In the genomic region with DNA sequence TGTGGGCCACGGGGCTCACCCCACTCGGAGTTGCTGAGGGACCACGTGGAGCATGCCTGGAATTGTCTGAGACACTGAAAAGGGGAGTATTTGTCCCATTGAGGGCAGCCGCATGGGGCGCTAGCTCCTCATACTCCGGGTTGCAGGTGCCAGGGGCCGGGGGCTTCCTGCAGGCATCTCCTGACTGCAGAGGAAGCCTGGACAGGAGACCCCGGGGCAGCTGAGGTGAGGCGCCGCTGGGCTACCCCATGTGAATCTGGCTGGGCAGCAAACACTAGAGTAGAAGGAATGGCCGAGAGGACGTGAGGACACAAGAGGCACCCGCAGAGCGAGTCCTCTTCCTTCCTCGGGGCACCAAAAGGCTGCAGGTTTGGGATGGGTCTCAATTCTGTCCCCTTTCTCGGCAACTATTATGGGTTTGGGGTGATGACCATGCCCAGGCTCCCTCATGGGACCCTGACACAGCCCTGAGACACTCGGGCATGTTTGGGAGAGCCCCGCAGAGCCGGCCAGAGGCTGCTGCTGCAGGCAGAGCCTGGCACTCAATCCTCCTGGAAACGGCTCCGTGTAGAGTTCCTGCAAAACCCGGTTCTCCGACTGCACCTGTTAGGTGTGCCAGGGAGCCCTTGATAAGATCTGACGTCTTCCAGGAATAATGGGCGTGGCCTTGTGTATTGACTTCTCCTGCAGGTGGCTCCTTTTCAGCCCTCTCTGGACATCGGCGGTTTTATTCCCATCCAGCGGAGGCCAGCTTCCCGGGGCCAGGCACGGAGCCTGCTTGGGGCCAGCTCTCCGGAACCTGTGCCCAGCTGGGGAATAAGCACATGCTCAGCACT, we compare ENCODE assay signal across 21 cellular contexts.
DNase-seq lines count a peak whose midpoint lies in the region; ATAC-seq and TF ChIP-seq lines count a peak whose summit lies in the region.
"Had no signal": no experiment of that assay in that cellular context is flagged by ENCODE, and none has a peak within 500 bp of the region (broad histone marks: within the 10 kb centered on the region; RNA-seq: fewer than 3 reads in every experiment).

No MANE protein-coding gene starts in this region.

- DNase-seq in HT-29 (ENCODE audit: low spot score) (peak; percentile 63), ascending aorta (ENCODE audit: low spot score in 2 of 2) (no peak), mucosa of descending colon (peak in 2 of 3 donors; percentile 59 to 82), cortex of kidney (lab: John Stamatoyannopoulos, UW) (no peak), KG1 (lab: John Stamatoyannopoulos, UW) (no peak)
- no peak for DNase-seq in activated CD8-positive, alpha-beta T cell treated with anti-CD3 and anti-CD28 coated beads for 36 hours
- DNase-seq: activated CD4-positive, alpha-beta memory T cell treated with anti-CD3 and anti-CD28 coated beads for 36 hours; activated naive CD8-positive, alpha-beta T cell treated with anti-CD3 and anti-CD28 coated beads, Interleukin-2, amount 10 ng/mL, durations not matched to agents 7 days and 5 days; activated T-cell treated with anti-CD3 and anti-CD28 coated beads, Interleukin-2, amount 50 U/mL, for 4 hours; effector CD4-positive, alpha-beta T cell; mesendoderm; MM.1S; NCI-H1694 treated with DMSO at 0.1 percent for 48 hours; NCI-H524 treated with DMSO at 0.1 percent for 48 hours; nephron progenitor cell; stimulated activated naive CD8-positive, alpha-beta T cell treated with anti-CD3 and anti-CD28 coated beads, Interleukin-15, Interleukin-2, amounts not matched to agents 100 U/mL and 50 U/mL, for 24 hours; SW 1271 had no signal

- ATAC-seq in mucosa of descending colon (peak; percentile 95), HG03139 (IDR thresholded peaks at IDR 0.05; ENCODE audit: unreplicated experiment) (no peak)
- no peak for ATAC-seq in activated CD8-positive, alpha-beta T cell treated with anti-CD3 and anti-CD28 coated beads for 36 hours
- ATAC-seq: activated T-cell treated with anti-CD3 and anti-CD28 coated beads, Interleukin-2, amount 50 U/mL, for 4 hours; HepG2; Panc1; stimulated activated naive CD8-positive, alpha-beta T cell treated with anti-CD3 and anti-CD28 coated beads, Interleukin-15, Interleukin-2, amounts not matched to agents 100 U/mL and 50 U/mL, for 24 hours had no signal

- no peaks in the 10 kb centered on the region for H3K9me3 Mint-ChIP-seq in activated CD8-positive, alpha-beta T cell treated with anti-CD3 and anti-CD28 coated beads for 36 hours
- H3K9me3 Mint-ChIP-seq: activated CD4-positive, alpha-beta memory T cell treated with anti-CD3 and anti-CD28 coated beads for 36 hours; activated naive CD8-positive, alpha-beta T cell treated with anti-CD3 and anti-CD28 coated beads, Interleukin-2, amount 10 ng/mL, durations not matched to agents 7 days and 5 days; activated T-cell treated with anti-CD3 and anti-CD28 coated beads, Interleukin-2, amount 50 U/mL, for 4 hours; nephron progenitor cell had no signal

- H3K36me3 Mint-ChIP-seq in activated CD8-positive, alpha-beta T cell treated with anti-CD3 and anti-CD28 coated beads for 36 hours (ENCODE audit: low read depth): no peaks in the 10 kb centered on the region
- H3K36me3 Mint-ChIP-seq: activated CD4-positive, alpha-beta memory T cell treated with anti-CD3 and anti-CD28 coated beads for 36 hours; activated naive CD8-positive, alpha-beta T cell treated with anti-CD3 and anti-CD28 coated beads, Interleukin-2, amount 10 ng/mL, durations not matched to agents 7 days and 5 days had no signal

- intact Hi-C loops in ascending aorta (cut with DNase I): no loop called here
- intact Hi-C loops in mucosa of descending colon (cut with DNase I, micrococcal nuclease): no loop called here
- intact Hi-C loops in activated CD8-positive, alpha-beta T cell treated with anti-CD3 and anti-CD28 coated beads for 36 hours (cut with micrococcal nuclease): no loop called here

- no peaks in the 10 kb centered on the region for H3K9me3 ChIP-seq in ascending aorta
- H3K9me3 ChIP-seq in mucosa of descending colon: no peaks in the 10 kb centered on the region

- CTCF ChIA-PET in activated CD8-positive, alpha-beta T cell treated with anti-CD3 and anti-CD28 coated beads for 36 hours (lab: Charles Lee): no interaction called here

- H3K27ac Mint-ChIP-seq in activated CD8-positive, alpha-beta T cell treated with anti-CD3 and anti-CD28 coated beads for 36 hours: no peak overlapping the region
- H3K27ac Mint-ChIP-seq: activated CD4-positive, alpha-beta memory T cell treated with anti-CD3 and anti-CD28 coated beads for 36 hours; activated naive CD8-positive, alpha-beta T cell treated with anti-CD3 and anti-CD28 coated beads, Interleukin-2, amount 10 ng/mL, durations not matched to agents 7 days and 5 days; nephron progenitor cell had no signal

- H3K36me3 ChIP-seq in ascending aorta (peaks cover 13 to 18% of the 10 kb centered on the region in 2 donors), mucosa of descending colon (ENCODE audit: low read depth) (no peaks in the 10 kb centered on the region)

- no peaks in the 10 kb centered on the region for H3K27me3 Mint-ChIP-seq in activated CD8-positive, alpha-beta T cell treated with anti-CD3 and anti-CD28 coated beads for 36 hours
- H3K27me3 Mint-ChIP-seq: activated CD4-positive, alpha-beta memory T cell treated with anti-CD3 and anti-CD28 coated beads for 36 hours; activated naive CD8-positive, alpha-beta T cell treated with anti-CD3 and anti-CD28 coated beads, Interleukin-2, amount 10 ng/mL, durations not matched to agents 7 days and 5 days had no signal

- no peaks in the 10 kb centered on the region for H3K27me3 ChIP-seq in ascending aorta

- no peak overlapping the region for H3K4me3 ChIP-seq in ascending aorta
- H3K4me3 ChIP-seq in mucosa of descending colon: no peak overlapping the region

- TF ChIP-seq CTCF in 22Rv1 (IDR thresholded peaks at IDR 0.05) (peak; percentile 19; the same call in 1 of the 2 replicates), ascending aorta (IDR thresholded peaks at IDR 0.05) (no peak), mucosa of descending colon (IDR thresholded peaks at IDR 0.05) (no peak)
- TF ChIP-seq CTCF in activated CD8-positive, alpha-beta T cell treated with anti-CD3 and anti-CD28 coated beads for 36 hours (IDR thresholded peaks at IDR 0.05): no peak

- POLR2A ChIA-PET in activated CD8-positive, alpha-beta T cell treated with anti-CD3 and anti-CD28 coated beads for 36 hours (lab: Charles Lee): no interaction called here

- no peak overlapping the region for H3K4me3 Mint-ChIP-seq in activated CD8-positive, alpha-beta T cell treated with anti-CD3 and anti-CD28 coated beads for 36 hours
- H3K4me3 Mint-ChIP-seq: activated CD4-positive, alpha-beta memory T cell treated with anti-CD3 and anti-CD28 coated beads for 36 hours; activated naive CD8-positive, alpha-beta T cell treated with anti-CD3 and anti-CD28 coated beads, Interleukin-2, amount 10 ng/mL, durations not matched to agents 7 days and 5 days; activated T-cell treated with anti-CD3 and anti-CD28 coated beads, Interleukin-2, amount 50 U/mL, for 4 hours; nephron progenitor cell had no signal

- H3K4me1 ChIP-seq in ascending aorta (peaks cover 23 to 54% of the 10 kb centered on the region in 2 donors), mucosa of descending colon (ENCODE audit: low read depth) (peaks cover 6% of the 10 kb centered on the region)

- H3K27ac ChIP-seq in 22Rv1: no peak overlapping the region
- H3K27ac ChIP-seq in ascending aorta: peak overlapping the region; percentile 89

- no peaks in the 10 kb centered on the region for H3K4me1 Mint-ChIP-seq in activated CD8-positive, alpha-beta T cell treated with anti-CD3 and anti-CD28 coated beads for 36 hours (ENCODE audit: low read depth)
- H3K4me1 Mint-ChIP-seq: activated naive CD8-positive, alpha-beta T cell treated with anti-CD3 and anti-CD28 coated beads, Interleukin-2, amount 10 ng/mL, durations not matched to agents 7 days and 5 days had no signal

Comparison
In these comparisons a context has a peak if more than half of its experiments do, and no peak if none do; other contexts are left out.
1. DNase-seq: peak in HT-29 (single experiment) and mucosa of descending colon (2 of 3); none in ascending aorta (0 of 2), activated CD8-positive, alpha-beta T cell treated with anti-CD3 and anti-CD28 coated beads for 36 hours (single experiment), cortex of kidney (single experiment) and KG1 (single experiment).